19 cellular contexts compared by ENCODE assay signal in genomic region chr17:28514571-28515002, GRCh38. TPM values are rescaled to one million over a fixed set of nuclear protein-coding genes. Genes with fewer than 3 reads are reported as not detected.
DNase-seq lines count a peak whose midpoint lies in the region; ATAC-seq, FAIRE-seq and TF ChIP-seq lines count a peak whose summit lies in the region.
"Had no signal": no experiment of that assay in that cellular context is flagged by ENCODE, and none has a peak within 500 bp of the region (broad histone marks: within the 10 kb centered on the region; RNA-seq: fewer than 3 reads in every experiment).

No MANE protein-coding gene starts in this region.

- no peak overlapping the region for H3K4me3 ChIP-seq in HEK293 (ENCODE audit: low read depth, low read length)
- H3K4me3 ChIP-seq in OCI-LY3 (ENCODE audit: low read length): no peak overlapping the region
- H3K4me3 ChIP-seq in small intestine (ENCODE audit: low read depth in 1 of 2, low read length in 2 of 2): no peak overlapping the region
- H3K4me3 ChIP-seq: A549, GM23338 had no signal

- no peak for FAIRE-seq in small intestine (lab: Jason Lieb, UNC)
- FAIRE-seq: A549, GM12891, GM18507 had no signal

- ATAC-seq in foreskin keratinocyte (peak; percentile 19), GM21737 (IDR thresholded peaks at IDR 0.05; ENCODE audit: unreplicated experiment) (no peak)
- ATAC-seq: A549, GM23338, PC-3 had no signal

- H3K36me3 ChIP-seq in HEK293 (ENCODE audit: control insufficient read depth in 2 of 2, insufficient read depth in 1 of 2, low read length in 2 of 2) (no peaks in the 10 kb centered on the region), OCI-LY3 (replicated peaks; ENCODE audit: low read depth, low read length) (no peaks in the 10 kb centered on the region), small intestine (ENCODE audit: control insufficient read depth in 2 of 2, insufficient read depth in 2 of 2, low read length in 2 of 2) (no peaks in the 10 kb centered on the region)

- H3K9me3 ChIP-seq in HEK293 (ENCODE audit: control insufficient read depth, insufficient read depth, low read depth, low read length) (no peaks in the 10 kb centered on the region), OCI-LY3 (ENCODE audit: insufficient read depth, low read length) (peaks cover 5% of the 10 kb centered on the region), small intestine (ENCODE audit: control insufficient read depth, low read depth) (no peaks in the 10 kb centered on the region)

- 12 to 46% (median 30%) methylated on average over 15 of the region's 15 CpGs for WGBS in small intestine, 3 donors

- no peaks in the 10 kb centered on the region for H4K20me1 ChIP-seq in OCI-LY3 (ENCODE audit: insufficient read depth, low read length)

- H3K27me3 ChIP-seq in OCI-LY3 (ENCODE audit: low read depth, low read length) (peaks cover 17% of the 10 kb centered on the region), foreskin keratinocyte (peaks cover 39% of the 10 kb centered on the region), small intestine (ENCODE audit: control insufficient read depth in 2 of 2, insufficient read depth in 2 of 2, low read length in 2 of 2) (peaks cover 0 to 2% of the 10 kb centered on the region in 2 donors)

- no peak overlapping the region for H3K9ac ChIP-seq in OCI-LY3 (ENCODE audit: low read length)

- no peak overlapping the region for H2AFZ ChIP-seq in OCI-LY3 (ENCODE audit: low read depth, low read length)
- H2AFZ ChIP-seq: GM23338 had no signal

- H3K4me1 ChIP-seq in HEK293 (ENCODE audit: control insufficient read depth, insufficient read depth, low read length) (peaks cover 4% of the 10 kb centered on the region; the same call in 1 of the 2 replicates), OCI-LY3 (ENCODE audit: low read length) (peaks cover 36% of the 10 kb centered on the region), foreskin keratinocyte (no peaks in the 10 kb centered on the region), small intestine (ENCODE audit: control insufficient read depth in 2 of 2, insufficient read depth in 1 of 2, low read depth in 1 of 2, low read length in 1 of 2) (no peaks in the 10 kb centered on the region)
- H3K4me1 ChIP-seq: A549 had no signal

- DNase-seq in foreskin keratinocyte (no peak), small intestine (peak; percentile 47), nucleus accumbens (lab: John Stamatoyannopoulos, UW) (no peak), DMS 273 (lab: John Stamatoyannopoulos, UW; ENCODE audit: unreplicated experiment) (no peak)
- DNase-seq: CD4-positive, alpha-beta memory T cell; HCEC 1CT; NCI-H1105 treated with DMSO at 0.1 percent for 48 hours; NCI-H187; NCI-H345; PC-3 had no signal

- H3K4me2 ChIP-seq in OCI-LY3 (ENCODE audit: low read length): peak overlapping the region; percentile 25
- H3K4me2 ChIP-seq: A549, GM23338 had no signal

- no peak overlapping the region for H3K27ac ChIP-seq in HEK293 (ENCODE audit: extremely low read depth, low read depth, low read length)
- no peak overlapping the region for H3K27ac ChIP-seq in OCI-LY3 (ENCODE audit: low read length)
- no peak overlapping the region for H3K27ac ChIP-seq in foreskin keratinocyte
- H3K27ac ChIP-seq in small intestine (ENCODE audit: low read depth in 1 of 2, low read length in 1 of 2): no peak overlapping the region
- H3K27ac ChIP-seq: A549 had no signal

- CTCF ChIA-PET in HEK293 (lab: Yijun Ruan, JAX): interaction anchor here (0.8 to 1.2 kb wide), 2 partner anchors 14 to 32 kb away, joined by 3 read pairs; no protein-coding TSS in a partner anchor

- no peaks in the 10 kb centered on the region for H3K79me2 ChIP-seq in OCI-LY3 (ENCODE audit: low read length)

- no peak for TF ChIP-seq CTCF in HEK293 (tag by site-specific recombination; IDR thresholded peaks at IDR 0.05)
- TF ChIP-seq CTCF in OCI-LY3 (IDR thresholded peaks at IDR 0.05; ENCODE audit: low read depth, low read length): no peak
- no peak for TF ChIP-seq CTCF in foreskin keratinocyte (conservative IDR thresholded peaks at IDR 0.05)

- POLR2A ChIA-PET in HEK293 (lab: Yijun Ruan, JAX): no interaction called here

TF ChIP-seq in HEK293, 187 proteins besides CTCF, POLR2A, EP300 and RAD21:
- TF ChIP-seq GLIS1 (tag by site-specific recombination; IDR thresholded peaks at IDR 0.05) (peak; percentile 68), KLF1 (tag by site-specific recombination; IDR thresholded peaks at IDR 0.05) (peak; percentile 100), EGR2 (tag by site-specific recombination; IDR thresholded peaks at IDR 0.05; ENCODE audit: low read depth) (peak; percentile 65), ZNF138 (tag by site-specific recombination; IDR thresholded peaks at IDR 0.05; ENCODE audit: borderline replicate concordance) (no peak), GLIS2 (tag by site-specific recombination; IDR thresholded peaks at IDR 0.05) (peak; percentile 39), ZNF610 (tag by site-specific recombination; IDR thresholded peaks at IDR 0.05; ENCODE audit: borderline replicate concordance) (no peak), ZFHX2 (tag by site-specific recombination; conservative IDR thresholded peaks at IDR 0.05) (peak; percentile 49), KLF17 (tag by site-specific recombination; IDR thresholded peaks at IDR 0.05) (peak; percentile 78)
TF ChIP-seq in HEK293: peak in this region for 6.

RNA-seq across cellular contexts. Expression of gene FOXN1, which starts 8.4 kb away (rescaled TPM):
- 0.07 and 0.28 TPM in 2 replicates for total RNA-seq in foreskin keratinocyte
- polyA plus RNA-seq in foreskin keratinocyte (0.07 and 0.18 TPM in 2 replicates), small intestine (not detected)
- total RNA-seq: CD4-positive, alpha-beta memory T cell; GM23338; LHCN-M2; PC-3 had no signal
- polyA plus RNA-seq: A549; BJ; CD4-positive, alpha-beta memory T cell; GM23338 had no signal

RNA-seq across cellular contexts. Expression of gene UNC119, which starts 37.8 kb away (rescaled TPM):
- total RNA-seq in foreskin keratinocyte: 22.9 and 24.1 TPM in 2 replicates
- polyA plus RNA-seq in foreskin keratinocyte (28.5 and 31.8 TPM in 2 replicates), small intestine (10 to 100 TPM; 14.6 to 40.9 (median 18.9) TPM)

RNA-seq across cellular contexts. Expression of gene SLC13A2, which starts 41.1 kb away (rescaled TPM):
- not detected in 2 replicates for total RNA-seq in foreskin keratinocyte
- polyA plus RNA-seq in foreskin keratinocyte (not detected in 2 replicates), small intestine (100 to 1,000 TPM; 148 to 320 (median 274) TPM)
- total RNA-seq: CD4-positive, alpha-beta memory T cell; GM23338; LHCN-M2; PC-3 had no signal
- polyA plus RNA-seq: BJ; CD4-positive, alpha-beta memory T cell; GM23338 had no signal

RNA-seq across cellular contexts. Expression of gene PIGS, which starts 56.7 kb away (rescaled TPM):
- 44.9 and 47.4 TPM in 2 replicates for total RNA-seq in foreskin keratinocyte
- polyA plus RNA-seq in foreskin keratinocyte: 32.3 and 36.8 TPM in 2 replicates
- 10 to 100 TPM; 24.8 to 51.0 (median 28.6) TPM for polyA plus RNA-seq in small intestine

Comparison
In these comparisons a context has a peak if more than half of its experiments do, and no peak if none do; other contexts are left out.
1. RNA of gene SLC13A2, which starts 41.1 kb away (polyA plus RNA-seq): 148 to 320 TPM in small intestine; not detected in foreskin keratinocyte; every median in the first group is over 100 times any median in the second.